In the genomic region with DNA sequence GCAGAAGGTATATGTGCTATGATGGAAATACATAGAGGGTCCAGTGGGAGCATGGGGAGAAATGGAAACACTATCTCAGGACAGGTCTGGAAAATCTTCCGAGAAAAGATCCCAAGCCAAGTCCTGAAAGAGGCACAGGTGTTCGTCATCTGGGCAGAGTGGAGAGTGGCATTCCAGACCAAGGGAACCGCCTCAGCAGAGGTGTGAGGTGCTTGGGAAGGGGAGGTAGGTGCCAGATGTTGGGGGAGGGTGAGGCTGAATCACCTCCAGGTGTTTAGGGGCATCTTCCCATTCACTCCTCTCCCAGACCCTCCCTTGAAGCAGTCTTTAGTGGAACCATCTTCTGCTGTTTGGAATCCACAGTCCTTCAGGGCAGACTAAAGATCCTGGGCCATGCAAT, we compare ENCODE assay signal across 24 cellular contexts. TPM values are rescaled to one million over a fixed set of nuclear protein-coding genes. Genes with fewer than 3 reads are reported as not detected.
DNase-seq lines count a peak whose midpoint lies in the region; ATAC-seq and TF ChIP-seq lines count a peak whose summit lies in the region.
"Had no signal": no experiment of that assay in that cellular context is flagged by ENCODE, and none has a peak within 500 bp of the region (broad histone marks: within the 10 kb centered on the region; RNA-seq: fewer than 3 reads in every experiment).

No MANE protein-coding gene starts in this region.

- RAD21 ChIA-PET in HCT116 (lab: Charles Lee; ENCODE audit: low non-redundant PET in 1 of 2, low total read pairs in 2 of 2, uncharacterized antibody in 2 of 2, unreplicated experiment in 2 of 2), result no interaction called here

- ATAC-seq in HCT116 (no peak), foreskin keratinocyte (peak; percentile 5), HG03354 (IDR thresholded peaks at IDR 0.05; ENCODE audit: poor library complexity, severe bottlenecking, unreplicated experiment) (no peak), sciatic nerve (no peak)
- ATAC-seq: GM12878, T-cell had no signal

- DNase-seq in HCT116 (ENCODE audit: low read depth, low spot score) (no peak), PC-9 (no peak), foreskin keratinocyte (no peak), neural progenitor cell (ENCODE audit: low spot score) (no peak), NCI-H1092 (lab: John Stamatoyannopoulos, UW) (no peak), sciatic nerve (ENCODE audit: low spot score) (no peak)
- DNase-seq: BE2C; CD4-positive, alpha-beta T cell; DMS153; Karpas-422; MM.1S; NCI-H1092 treated with DMSO at 0.1 percent for 48 hours; NCI-H2029 treated with DMSO at 0.1 percent for 48 hours; NCI-H446 treated with DMSO at 0.1 percent for 48 hours; NK-92 treated with Interleukin-12 subunit alpha and Interleukin-12 subunit beta, amount 100 ng/mL, for 24 hours; SHP77 treated with DMSO at 0.1 percent for 48 hours; SK-N-SH; T-cell had no signal

- TF ChIP-seq POLR2A in HCT116 (IDR thresholded peaks at IDR 0.05; ENCODE audit: borderline replicate concordance, extremely low read depth, insufficient read depth, insufficient read length), result no peak

- H2AFZ ChIP-seq in HCT116 (ENCODE audit: low read depth, low read length, poor library complexity, severe bottlenecking) (no peak overlapping the region), PC-9 (no peak overlapping the region), neural progenitor cell (replicated peaks) (no peak overlapping the region)

- no peaks in the 10 kb centered on the region for H3K36me3 Mint-ChIP-seq in neural progenitor cell
- H3K36me3 Mint-ChIP-seq: T-cell had no signal

- H3K4me3 ChIP-seq in HCT116 (replicated peaks in 1 of 2; ENCODE audit: low read depth in 1 of 2, low read length in 2 of 2) (no peak overlapping the region), PC-9 (no peak overlapping the region), neural progenitor cell (no peak overlapping the region)
- H3K4me3 ChIP-seq: GM12878 had no signal

- H3K9me3 ChIP-seq in HCT116 (ENCODE audit: control insufficient read depth in 1 of 2, insufficient read depth in 1 of 2, low read depth in 1 of 2, low read length in 2 of 2), result no peaks in the 10 kb centered on the region
- H3K9me3 ChIP-seq in PC-9 (ENCODE audit: insufficient read depth, low read depth), result no peaks in the 10 kb centered on the region
- H3K9me3 ChIP-seq in neural progenitor cell (ENCODE audit: low read depth), result no peaks in the 10 kb centered on the region
- H3K9me3 ChIP-seq: BE2C, Caco-2, SK-N-SH had no signal

- peaks cover 15% of the 10 kb centered on the region; the same call in 1 of the 2 replicates for H3K27me3 ChIP-seq in HCT116 (ENCODE audit: insufficient read depth, low read length)
- peaks cover 5% of the 10 kb centered on the region; the same call in 1 of the 2 replicates for H3K27me3 ChIP-seq in PC-9 (ENCODE audit: insufficient read depth, low read depth)
- peaks cover 31% of the 10 kb centered on the region for H3K27me3 ChIP-seq in foreskin keratinocyte
- H3K27me3 ChIP-seq in neural progenitor cell, result peaks cover 88% of the 10 kb centered on the region
- H3K27me3 ChIP-seq: BE2C had no signal

- H3K9me2 ChIP-seq in HCT116 (ENCODE audit: insufficient read depth) (no peaks in the 10 kb centered on the region), PC-9 (ENCODE audit: insufficient read depth) (no peaks in the 10 kb centered on the region)
- H3K9me2 ChIP-seq: SK-N-SH had no signal

- POLR2A ChIA-PET in HCT116 (lab: Charles Lee), result no interaction called here
- POLR2A ChIA-PET in PC-9 (lab: Charles Lee; ENCODE audit: unreplicated experiment), result interaction anchor here (0.5 to 0.7 kb wide), 3 partner anchors 43 to 720 kb away, joined by 3 to 11 read pairs (median 3); no protein-coding TSS in a partner anchor

- BruUV-seq in HCT116 (replicated peaks; lab: Mats Ljungman, UMichigan) (no TSS peak), PC-9 (replicated peaks; lab: Mats Ljungman, UMichigan) (no TSS peak)

- no peaks in the 10 kb centered on the region for H3K9me3 Mint-ChIP-seq in neural progenitor cell
- H3K9me3 Mint-ChIP-seq: CD4-positive, alpha-beta T cell; T-cell had no signal

- H3K9ac ChIP-seq in HCT116 (ENCODE audit: low read length), result no peak overlapping the region
- no peak overlapping the region for H3K9ac ChIP-seq in neural progenitor cell
- H3K9ac ChIP-seq: SK-N-SH had no signal

- H3K27ac Mint-ChIP-seq in neural progenitor cell, result peak overlapping the region; percentile 73
- H3K27ac Mint-ChIP-seq: CD4-positive, alpha-beta T cell; T-cell had no signal

- no peak overlapping the region for H3K4me3 Mint-ChIP-seq in neural progenitor cell
- H3K4me3 Mint-ChIP-seq: CD4-positive, alpha-beta T cell; T-cell had no signal

- peaks cover 81% of the 10 kb centered on the region for H3K4me1 Mint-ChIP-seq in neural progenitor cell

- H4K20me1 ChIP-seq in HCT116 (ENCODE audit: insufficient read depth), result no peaks in the 10 kb centered on the region
- no peaks in the 10 kb centered on the region for H4K20me1 ChIP-seq in PC-9 (ENCODE audit: insufficient read depth)
- H4K20me1 ChIP-seq in neural progenitor cell (ENCODE audit: low read depth), result peaks cover 21% of the 10 kb centered on the region

- H3K27ac ChIP-seq in HCT116 (ENCODE audit: low read depth, low read length) (no peak overlapping the region), PC-9 (no peak overlapping the region), foreskin keratinocyte (peak overlapping the region; percentile 10), neural progenitor cell (no peak overlapping the region)

- TF ChIP-seq RAD21 in HCT116 (IDR thresholded peaks at IDR 0.05; ENCODE audit: low read depth), result no peak

- TF ChIP-seq CTCF in HCT116 (IDR thresholded peaks at IDR 0.05 in 2 of 3, conservative IDR thresholded peaks at IDR 0.05 in 1 of 3; ENCODE audit: borderline replicate concordance in 1 of 3, insufficient read depth in 1 of 3, low read depth in 2 of 3, low read length in 2 of 3) (no peak), PC-9 (conservative IDR thresholded peaks at IDR 0.05) (no peak), foreskin keratinocyte (conservative IDR thresholded peaks at IDR 0.05) (no peak), neural progenitor cell (IDR thresholded peaks at IDR 0.05) (no peak)

- peaks cover 21% of the 10 kb centered on the region for H3K27me3 Mint-ChIP-seq in neural progenitor cell (ENCODE audit: insufficient read depth, low read depth)

- H3K79me2 ChIP-seq in HCT116 (ENCODE audit: insufficient read depth, low read length), result no peaks in the 10 kb centered on the region
- no peaks in the 10 kb centered on the region for H3K79me2 ChIP-seq in PC-9 (ENCODE audit: low read depth)
- H3K79me2 ChIP-seq in neural progenitor cell (ENCODE audit: low read depth), result no peaks in the 10 kb centered on the region

- H3K36me3 ChIP-seq in HCT116 (ENCODE audit: control insufficient read depth in 1 of 2, insufficient read depth in 2 of 2, low read length in 2 of 2) (no peaks in the 10 kb centered on the region), PC-9 (ENCODE audit: low read depth) (no peaks in the 10 kb centered on the region), neural progenitor cell (no peaks in the 10 kb centered on the region)
- H3K36me3 ChIP-seq: BE2C had no signal

- CTCF ChIA-PET in HCT116 (lab: Charles Lee) (no interaction called here), PC-9 (lab: Charles Lee) (interaction anchor here (0.7 to 1.0 kb wide), 4 partner anchors 54 to 176 kb away, joined by 3 to 4 read pairs (median 3); no protein-coding TSS in a partner anchor)

- H3K4me2 ChIP-seq in HCT116 (ENCODE audit: low read length) (peak overlapping the region; percentile 51; the same call in 1 of the 2 replicates), PC-9 (peak overlapping the region; percentile 32), neural progenitor cell (no peak overlapping the region)
- H3K4me2 ChIP-seq: SK-N-SH had no signal

- H3K4me1 ChIP-seq in HCT116 (ENCODE audit: control insufficient read depth in 1 of 2, insufficient read depth in 2 of 2, low read length in 2 of 2), result peaks cover 4 to 14% of the 10 kb centered on the region in 2 experiments; a peak in 1 of 4 replicates
- peaks cover 9% of the 10 kb centered on the region for H3K4me1 ChIP-seq in PC-9 (replicated peaks; ENCODE audit: insufficient read depth)
- H3K4me1 ChIP-seq in foreskin keratinocyte, result peaks cover 11% of the 10 kb centered on the region
- H3K4me1 ChIP-seq in neural progenitor cell, result peaks cover 43% of the 10 kb centered on the region
- H3K4me1 ChIP-seq: Caco-2 had no signal

- H3F3A ChIP-seq in PC-9 (ENCODE audit: insufficient read depth, low read depth) (peaks cover 10% of the 10 kb centered on the region), neural progenitor cell (ENCODE audit: low read depth) (peaks cover 25% of the 10 kb centered on the region)

- intact Hi-C loops in HCT116 (cut with micrococcal nuclease) (no loop called here), PC-9 (cut with micrococcal nuclease; ENCODE audit: unreplicated experiment) (no loop called here), sciatic nerve (cut with DNase I) (no loop called here)

TF ChIP-seq in HCT116, 20 proteins besides CTCF, POLR2A, EP300 and RAD21:
- TF ChIP-seq, protein P1, sequence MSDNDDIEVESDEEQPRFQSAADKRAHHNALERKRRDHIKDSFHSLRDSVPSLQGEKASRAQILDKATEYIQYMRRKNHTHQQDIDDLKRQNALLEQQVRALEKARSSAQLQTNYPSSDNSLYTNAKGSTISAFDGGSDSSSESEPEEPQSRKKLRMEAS (IDR thresholded peaks at IDR 0.05), result no peak
- TF ChIP-seq TCF7L2 (IDR thresholded peaks at IDR 0.05; ENCODE audit: borderline replicate concordance, extremely low read depth, insufficient read depth, insufficient read length) (no peak), POLR2AphosphoS5 (IDR thresholded peaks at IDR 0.05; ENCODE audit: low read depth, low read length) (no peak), ELF1 (IDR thresholded peaks at IDR 0.05; ENCODE audit: borderline replicate concordance, low read depth) (no peak), FOSL1 (IDR thresholded peaks at IDR 0.05; ENCODE audit: low read depth) (no peak), CBX3 (IDR thresholded peaks at IDR 0.05; ENCODE audit: low read depth) (no peak)
TF ChIP-seq in HCT116: peak in this region for 0.

RNA-seq across cellular contexts. Expression of a gene that starts 23.5 kb away (rescaled TPM):
- 3.2 TPM for total RNA-seq in HCT116 (2021; ENCODE audit: unreplicated experiment)
- 3.5 and 3.8 TPM in 2 replicates for polyA plus RNA-seq in HCT116 (2012)
- total RNA-seq in PC-9 (2021), result 4.6 and 7.0 TPM in 2 replicates
- not detected in 2 replicates for total RNA-seq in foreskin keratinocyte
- polyA plus RNA-seq in foreskin keratinocyte, result 0.01 TPM in 1 of 2 replicates, not detected in the other
- total RNA-seq in neural progenitor cell (ENCODE audit: low replicate concordance), result 1.9 and 7.2 TPM in 2 replicates
- 12.0 TPM for total RNA-seq in sciatic nerve
- total RNA-seq: Caco-2; CD4-positive, alpha-beta T cell; GM12878; IMR-90; RPMI7951 had no signal
- polyA plus RNA-seq: AG04450, GM12878, IMR-90, SK-N-SH had no signal
